2 cellular contexts compared by ENCODE assay signal in genomic region chr7:44726250-44726649, GRCh38.
A peak's percentile ranks its signal among the peaks of the same experiment; 100 is the strongest.
TF ChIP-seq lines count a peak whose summit lies in the region.
"Not testable (repeated sequence)": the region's sequence is repeated elsewhere in the genome, so short reads cannot be mapped to it uniquely, and the experiment has no call there.

No MANE protein-coding gene starts in this region.

TF ChIP-seq in HEK293T, 16 proteins besides CTCF, POLR2A, EP300 and RAD21:
- TF ChIP-seq PKNOX1 (IDR thresholded peaks at IDR 0.05), result peak; percentile 93
TF ChIP-seq in HEK293T: peak in this region for 1; not testable (repeated sequence) for 15.

TF ChIP-seq in HepG2, 621 proteins besides CTCF, POLR2A, EP300 and RAD21:
- TF ChIP-seq GABPB1 (CRISPR knock-in tag; IDR thresholded peaks at IDR 0.05) (peak; percentile 57; the same call in 1 of the 2 replicates), SOX13 (CRISPR knock-in tag; conservative IDR thresholded peaks at IDR 0.05 in 1 of 2, IDR thresholded peaks at IDR 0.05 in 1 of 2) (0 out of 4 replicates have a peak, but pooled peaks of 1 of the 2 experiments have one; percentile 12), ELF1 (CRISPR knock-in tag; IDR thresholded peaks at IDR 0.05) (peak; percentile 67), PBX2 (CRISPR knock-in tag; IDR thresholded peaks at IDR 0.05) (peak; percentile 74), HOXD1 (CRISPR knock-in tag; IDR thresholded peaks at IDR 0.05) (peak; percentile 69; the same call in 1 of the 2 replicates), ATF1 (CRISPR knock-in tag; IDR thresholded peaks at IDR 0.05) (peak; percentile 47; the same call in 1 of the 2 replicates), DRAP1 (CRISPR knock-in tag; IDR thresholded peaks at IDR 0.05) (peak; percentile 17; the same call in 1 of the 2 replicates), GABPA (CRISPR knock-in tag; IDR thresholded peaks at IDR 0.05; ENCODE audit: low read depth) (peak; percentile 69), NFYC (CRISPR knock-in tag; IDR thresholded peaks at IDR 0.05) (peak; percentile 76), NFYB (CRISPR knock-in tag; IDR thresholded peaks at IDR 0.05) (peak; percentile 57; the same call in 1 of the 2 replicates), HOXA5 (CRISPR knock-in tag; IDR thresholded peaks at IDR 0.05) (peak; percentile 85), SP2 (CRISPR knock-in tag; IDR thresholded peaks at IDR 0.05) (peak; percentile 73)
- not testable (repeated sequence) for TF ChIP-seq SOX13 (IDR thresholded peaks at IDR 0.05); GABPA (IDR thresholded peaks at IDR 0.05; ENCODE audit: low read depth, low read length)
